ENCODE assay signal across 8 cellular contexts in genomic region chrX:318739-319578, GRCh38. TPM values are rescaled to one million over a fixed set of nuclear protein-coding genes. Genes with fewer than 3 reads are reported as not detected.
DNase-seq lines count a peak whose midpoint lies in the region; ATAC-seq lines count a peak whose summit lies in the region.

GTPBP6 (minus strand) TSS chrX:318796; CDS start chrX:318787, 9 bp downstream.

- DNase-seq in HT-29 (ENCODE audit: low spot score) (peak; percentile 99), epidermal melanocyte (ENCODE audit: insufficient read length, low spot score) (peak; percentile 99), NCI-H69 (lab: John Stamatoyannopoulos, UW) (no peak)
- peak; percentile 94 to 98 for DNase-seq in activated CD8-positive, alpha-beta memory T cell treated with anti-CD3 and anti-CD28 coated beads for 1 hour (ENCODE audit: extremely low read depth in 1 of 2, low read depth in 1 of 2)
- DNase-seq in stimulated activated CD8-positive, alpha-beta memory T cell treated with anti-CD3 and anti-CD28 coated beads, Interleukin-7, amount 100 ng/mL, for 24 hours (ENCODE audit: low read depth) = peak; percentile 93

- peak within 1 kb of the TSS; percentile 87 for H3K4me3 ChIP-seq in BLaER1
- peak within 1 kb of the TSS; percentile 63 for H3K4me3 ChIP-seq in mucosa of stomach (ENCODE audit: low read length)

- peak within 1 kb of the TSS; percentile 100 for H3K4me2 ChIP-seq in BLaER1

- peaks cover 27% of the 10 kb centered on the region for H3K36me3 ChIP-seq in BLaER1
- H3K36me3 ChIP-seq in mucosa of stomach (ENCODE audit: control insufficient read depth, insufficient read depth, low read length) = no peaks in the 10 kb centered on the region

- H3K9me3 ChIP-seq in BLaER1 (no peaks in the 10 kb centered on the region), mucosa of stomach (ENCODE audit: control insufficient read depth, low read length) (no peaks in the 10 kb centered on the region)

- peak within 1 kb of the TSS; percentile 99 for H3K9ac ChIP-seq in BLaER1
- peak within 1 kb of the TSS; percentile 96 for H3K9ac ChIP-seq in mucosa of stomach (ENCODE audit: low read length)

- H3K27me3 ChIP-seq in BLaER1 = no peaks in the 10 kb centered on the region
- no peaks in the 10 kb centered on the region for H3K27me3 ChIP-seq in mucosa of stomach (ENCODE audit: control insufficient read depth, insufficient read depth, low read length)

- H3K4me1 ChIP-seq in BLaER1 (peaks cover 24% of the 10 kb centered on the region), mucosa of stomach (ENCODE audit: control insufficient read depth, insufficient read depth, low read length) (peaks cover 16% of the 10 kb centered on the region)

- peak within 1 kb of the TSS; percentile 99 for H3K27ac ChIP-seq in BLaER1

- peaks cover 40% of the 10 kb centered on the region for H4K20me1 ChIP-seq in BLaER1

- ATAC-seq in GM19468 (IDR thresholded peaks at IDR 0.05; ENCODE audit: extremely low read depth, unreplicated experiment) = peak; percentile 97

RNA-seq across cellular contexts. Expression of gene GTPBP6, which starts in this region (rescaled TPM):
- total RNA-seq in HT-29 (2014; rRNA removed; shearing (Covaris generic)) = 111 and 120 TPM in 2 replicates
